ENCODE assay signal across 14 cellular contexts in genomic region chr9:114324965-114325364, GRCh38. TPM values are rescaled to one million over a fixed set of nuclear protein-coding genes. Genes with fewer than 3 reads are reported as not detected.
"Had no signal": no experiment of that assay in that cellular context is flagged by ENCODE, and none has a peak within 500 bp of the region (broad histone marks: within the 10 kb centered on the region; RNA-seq: fewer than 3 reads in every experiment).

No MANE protein-coding gene starts in this region.

RNA-seq across cellular contexts. Expression of gene ORM1, which starts 2.1 kb away (rescaled TPM):
- total RNA-seq: kidney epithelial cell; left ventricle myocardium inferior; lung microvascular endothelial cell; natural killer cell treated with Interleukin-12 subunit alpha and Interleukin-12 subunit beta and Interleukin-15 and Interleukin-18, amount 100 ng/mL, for 72 hours; osteoblast; testis; thyroid gland; transverse colon had no signal
- polyA plus RNA-seq: immature natural killer cell, neural cell had no signal

RNA-seq across cellular contexts. Expression of gene ORM2, which starts 4.7 kb away (rescaled TPM):
- total RNA-seq: heart left ventricle; kidney epithelial cell; left ventricle myocardium inferior; lung microvascular endothelial cell; natural killer cell treated with Interleukin-12 subunit alpha and Interleukin-12 subunit beta and Interleukin-15 and Interleukin-18, amount 100 ng/mL, for 72 hours; osteoblast; posterior vena cava; psoas muscle; skeletal muscle tissue; thyroid gland; transverse colon had no signal
- polyA plus RNA-seq: immature natural killer cell, neural cell had no signal
